ENCODE assay signal across 9 cellular contexts in the genomic region with DNA sequence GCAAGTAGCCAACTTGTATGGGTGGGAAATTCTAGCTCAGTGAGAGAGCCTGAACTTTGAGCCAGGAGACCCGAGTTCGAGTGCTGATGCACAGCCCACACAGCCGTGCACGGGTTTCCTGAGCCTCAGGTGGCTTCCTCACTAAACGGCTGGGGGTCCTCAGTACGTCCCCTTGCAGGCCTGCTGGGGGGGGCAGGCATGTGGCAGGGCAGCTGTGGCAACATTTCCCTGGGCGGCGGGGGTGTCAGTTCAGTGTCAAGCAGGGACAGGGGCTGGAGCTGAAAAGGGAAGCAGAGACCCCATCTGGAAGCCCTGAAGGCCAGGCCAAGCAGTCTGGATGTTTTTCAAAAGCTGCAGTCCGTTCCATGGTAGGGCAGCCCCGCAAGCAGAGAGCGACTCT. TPM values are rescaled to one million over a fixed set of nuclear protein-coding genes. Genes with fewer than 3 reads are reported as not detected.
"Had no signal": no experiment of that assay in that cellular context is flagged by ENCODE, and none has a peak within 500 bp of the region (broad histone marks: within the 10 kb centered on the region; RNA-seq: fewer than 3 reads in every experiment).

No MANE protein-coding gene starts in this region.

- H3K27ac ChIP-seq: HL-60 had no signal

- H3K27ac Mint-ChIP-seq: IgD-negative memory B cell had no signal

- H3K4me1 Mint-ChIP-seq: IgD-negative memory B cell had no signal

- H3K4me3 Mint-ChIP-seq: IgD-negative memory B cell had no signal

- ATAC-seq: HepG2, K562 had no signal

- DNase-seq: IMR-90, KBM-7, KG1 had no signal

- H3K4me3 ChIP-seq: K562 had no signal

- FAIRE-seq: HepG2, HTR-8/SVneo, K562 had no signal

RNA-seq across cellular contexts. Expression of a gene that starts 14.6 kb away (rescaled TPM):
- total RNA-seq: HepG2, HT1080, IMR-90, K562 had no signal
- polyA plus RNA-seq: HepG2, IgD-negative memory B cell, IMR-90, K562 had no signal
